ENCODE assay signal across 1 cellular context in genomic region chr20:4999788-5000187, GRCh38.
TF ChIP-seq lines count a peak whose summit lies in the region.

No MANE protein-coding gene starts in this region.

TF ChIP-seq in IMR-90, 13 proteins besides CTCF, POLR2A, EP300 and RAD21 (continued from another document):
- TF ChIP-seq ELK1 (IDR thresholded peaks at IDR 0.05; ENCODE audit: borderline replicate concordance, low read depth, low read length) (no peak), USF2 (IDR thresholded peaks at IDR 0.05; ENCODE audit: low read depth, low read length) (no peak), MAFK (IDR thresholded peaks at IDR 0.05; ENCODE audit: low read depth, low read length) (no peak)
